1 cellular context compared by ENCODE assay signal in the genomic region with DNA sequence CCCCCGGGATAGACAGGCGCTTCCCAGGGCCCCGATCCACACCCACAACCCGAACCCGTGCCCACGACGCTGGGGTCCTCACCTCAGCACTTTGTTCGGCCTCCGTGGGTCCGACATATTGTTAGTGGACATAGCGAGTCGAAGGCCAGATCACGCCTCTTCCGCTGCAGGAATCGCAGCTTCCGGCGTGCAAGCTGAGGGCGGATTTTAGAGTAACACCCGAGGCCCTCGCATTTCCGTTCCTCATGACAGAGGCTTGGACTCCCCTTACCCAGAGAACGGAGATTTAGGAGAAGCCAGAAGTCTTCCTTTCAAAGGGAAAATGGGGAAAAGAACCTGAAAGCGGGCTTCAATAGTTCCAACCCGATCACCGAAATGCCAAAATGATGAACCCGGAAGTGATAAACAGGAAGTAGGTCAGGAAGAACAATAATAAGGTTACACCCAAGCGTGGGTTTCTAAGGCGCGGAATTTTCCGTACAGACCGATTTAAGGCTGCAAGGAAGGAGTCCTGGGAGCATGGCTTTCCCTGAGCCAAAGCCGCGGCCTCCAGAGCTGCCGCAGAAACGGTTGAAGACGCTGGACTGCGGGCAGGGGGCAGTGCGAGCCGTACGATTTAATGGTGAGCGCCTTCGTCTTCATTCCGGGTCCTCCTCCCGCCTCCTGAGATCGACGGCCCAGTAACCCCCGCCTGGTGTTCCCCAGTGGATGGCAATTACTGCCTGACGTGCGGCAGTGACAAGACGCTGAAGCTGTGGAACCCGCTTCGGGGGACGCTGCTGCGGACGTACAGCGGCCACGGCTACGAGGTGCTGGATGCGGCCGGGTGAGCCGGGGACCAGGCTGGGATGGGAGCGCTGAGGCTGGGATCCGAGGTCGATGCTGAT.
TF ChIP-seq lines count a peak whose summit lies in the region.

No MANE protein-coding gene starts in this region.

TF ChIP-seq in K562, 482 proteins besides CTCF, POLR2A, EP300 and RAD21 (continued from another document and continues in another):
- TF ChIP-seq, protein P1, sequence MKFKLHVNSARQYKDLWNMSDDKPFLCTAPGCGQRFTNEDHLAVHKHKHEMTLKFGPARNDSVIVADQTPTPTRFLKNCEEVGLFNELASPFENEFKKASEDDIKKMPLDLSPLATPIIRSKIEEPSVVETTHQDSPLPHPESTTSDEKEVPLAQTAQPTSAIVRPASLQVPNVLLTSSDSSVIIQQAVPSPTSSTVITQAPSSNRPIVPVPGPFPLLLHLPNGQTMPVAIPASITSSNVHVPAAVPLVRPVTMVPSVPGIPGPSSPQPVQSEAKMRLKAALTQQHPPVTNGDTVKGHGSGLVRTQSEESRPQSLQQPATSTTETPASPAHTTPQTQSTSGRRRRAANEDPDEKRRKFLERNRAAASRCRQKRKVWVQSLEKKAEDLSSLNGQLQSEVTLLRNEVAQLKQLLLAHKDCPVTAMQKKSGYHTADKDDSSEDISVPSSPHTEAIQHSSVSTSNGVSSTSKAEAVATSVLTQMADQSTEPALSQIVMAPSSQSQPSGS (CRISPR knock-in tag; IDR thresholded peaks at IDR 0.05) = no peak
- peak; percentile 85; the same call in 1 of the 2 replicates for TF ChIP-seq NR2F6 (CRISPR knock-in tag; IDR thresholded peaks at IDR 0.05)
- TF ChIP-seq ZNF224 (CRISPR knock-in tag; IDR thresholded peaks at IDR 0.05) = no peak
- no peak for TF ChIP-seq SAFB2 (IDR thresholded peaks at IDR 0.05; ENCODE audit: borderline replicate concordance, low read depth, low read length, severe bottlenecking)
- TF ChIP-seq KAT2B (IDR thresholded peaks at IDR 0.05; ENCODE audit: low read depth, low read length) = no peak
- peak; percentile 39 for TF ChIP-seq MXD1 (CRISPR knock-in tag; IDR thresholded peaks at IDR 0.05; ENCODE audit: borderline replicate concordance, poor library complexity, severe bottlenecking)
- TF ChIP-seq, protein P2, sequence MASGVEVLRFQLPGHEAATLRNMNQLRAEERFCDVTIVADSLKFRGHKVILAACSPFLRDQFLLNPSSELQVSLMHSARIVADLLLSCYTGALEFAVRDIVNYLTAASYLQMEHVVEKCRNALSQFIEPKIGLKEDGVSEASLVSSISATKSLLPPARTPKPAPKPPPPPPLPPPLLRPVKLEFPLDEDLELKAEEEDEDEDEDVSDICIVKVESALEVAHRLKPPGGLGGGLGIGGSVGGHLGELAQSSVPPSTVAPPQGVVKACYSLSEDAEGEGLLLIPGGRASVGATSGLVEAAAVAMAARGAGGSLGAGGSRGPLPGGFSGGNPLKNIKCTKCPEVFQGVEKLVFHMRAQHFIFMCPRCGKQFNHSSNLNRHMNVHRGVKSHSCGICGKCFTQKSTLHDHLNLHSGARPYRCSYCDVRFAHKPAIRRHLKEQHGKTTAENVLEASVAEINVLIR (CRISPR knock-in tag; IDR thresholded peaks at IDR 0.05) = peak; percentile 73
- TF ChIP-seq IRF1 (CRISPR knock-in tag; IDR thresholded peaks at IDR 0.05; ENCODE audit: borderline replicate concordance) = no peak
- TF ChIP-seq SMARCA4 (IDR thresholded peaks at IDR 0.05) = no peak
- TF ChIP-seq ERF (CRISPR knock-in tag; IDR thresholded peaks at IDR 0.05) = 0 out of 2 replicates have a peak, but pooled peaks have one; percentile 69
- TF ChIP-seq, protein P3, sequence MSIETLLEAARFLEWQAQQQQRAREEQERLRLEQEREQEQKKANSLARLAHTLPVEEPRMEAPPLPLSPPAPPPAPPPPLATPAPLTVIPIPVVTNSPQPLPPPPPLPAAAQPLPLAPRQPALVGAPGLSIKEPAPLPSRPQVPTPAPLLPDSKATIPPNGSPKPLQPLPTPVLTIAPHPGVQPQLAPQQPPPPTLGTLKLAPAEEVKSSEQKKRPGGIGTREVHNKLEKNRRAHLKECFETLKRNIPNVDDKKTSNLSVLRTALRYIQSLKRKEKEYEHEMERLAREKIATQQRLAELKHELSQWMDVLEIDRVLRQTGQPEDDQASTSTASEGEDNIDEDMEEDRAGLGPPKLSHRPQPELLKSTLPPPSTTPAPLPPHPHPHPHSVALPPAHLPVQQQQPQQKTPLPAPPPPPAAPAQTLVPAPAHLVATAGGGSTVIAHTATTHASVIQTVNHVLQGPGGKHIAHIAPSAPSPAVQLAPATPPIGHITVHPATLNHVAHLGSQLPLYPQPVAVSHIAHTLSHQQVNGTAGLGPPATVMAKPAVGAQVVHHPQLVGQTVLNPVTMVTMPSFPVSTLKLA (conservative IDR thresholded peaks at IDR 0.05) = peak; percentile 96 to 98
- peak; percentile 88; the same call in 1 of the 2 replicates for TF ChIP-seq MTA3 (IDR thresholded peaks at IDR 0.05; ENCODE audit: borderline replicate concordance)
- TF ChIP-seq SMARCC2 (IDR thresholded peaks at IDR 0.05; ENCODE audit: low read depth) = no peak
- TF ChIP-seq PPARD (CRISPR knock-in tag; IDR thresholded peaks at IDR 0.05) = no peak
- peak; percentile 81 for TF ChIP-seq SUPT5H (IDR thresholded peaks at IDR 0.05)
- peak; percentile 100 for TF ChIP-seq PHF20 (IDR thresholded peaks at IDR 0.05; ENCODE audit: partially characterized antibody)
- TF ChIP-seq, protein P4, sequence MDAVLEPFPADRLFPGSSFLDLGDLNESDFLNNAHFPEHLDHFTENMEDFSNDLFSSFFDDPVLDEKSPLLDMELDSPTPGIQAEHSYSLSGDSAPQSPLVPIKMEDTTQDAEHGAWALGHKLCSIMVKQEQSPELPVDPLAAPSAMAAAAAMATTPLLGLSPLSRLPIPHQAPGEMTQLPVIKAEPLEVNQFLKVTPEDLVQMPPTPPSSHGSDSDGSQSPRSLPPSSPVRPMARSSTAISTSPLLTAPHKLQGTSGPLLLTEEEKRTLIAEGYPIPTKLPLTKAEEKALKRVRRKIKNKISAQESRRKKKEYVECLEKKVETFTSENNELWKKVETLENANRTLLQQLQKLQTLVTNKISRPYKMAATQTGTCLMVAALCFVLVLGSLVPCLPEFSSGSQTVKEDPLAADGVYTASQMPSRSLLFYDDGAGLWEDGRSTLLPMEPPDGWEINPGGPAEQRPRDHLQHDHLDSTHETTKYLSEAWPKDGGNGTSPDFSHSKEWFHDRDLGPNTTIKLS (IDR thresholded peaks at IDR 0.05; ENCODE audit: borderline replicate concordance, low read depth) = 0 out of 2 replicates have a peak, but pooled peaks have one; percentile 39
- TF ChIP-seq KAT7 (CRISPR knock-in tag; IDR thresholded peaks at IDR 0.05; ENCODE audit: borderline replicate concordance) = peak; percentile 52; the same call in 1 of the 2 replicates
- no peak for TF ChIP-seq HNRNPUL1 (IDR thresholded peaks at IDR 0.05; ENCODE audit: low read length)
- TF ChIP-seq, protein P5, sequence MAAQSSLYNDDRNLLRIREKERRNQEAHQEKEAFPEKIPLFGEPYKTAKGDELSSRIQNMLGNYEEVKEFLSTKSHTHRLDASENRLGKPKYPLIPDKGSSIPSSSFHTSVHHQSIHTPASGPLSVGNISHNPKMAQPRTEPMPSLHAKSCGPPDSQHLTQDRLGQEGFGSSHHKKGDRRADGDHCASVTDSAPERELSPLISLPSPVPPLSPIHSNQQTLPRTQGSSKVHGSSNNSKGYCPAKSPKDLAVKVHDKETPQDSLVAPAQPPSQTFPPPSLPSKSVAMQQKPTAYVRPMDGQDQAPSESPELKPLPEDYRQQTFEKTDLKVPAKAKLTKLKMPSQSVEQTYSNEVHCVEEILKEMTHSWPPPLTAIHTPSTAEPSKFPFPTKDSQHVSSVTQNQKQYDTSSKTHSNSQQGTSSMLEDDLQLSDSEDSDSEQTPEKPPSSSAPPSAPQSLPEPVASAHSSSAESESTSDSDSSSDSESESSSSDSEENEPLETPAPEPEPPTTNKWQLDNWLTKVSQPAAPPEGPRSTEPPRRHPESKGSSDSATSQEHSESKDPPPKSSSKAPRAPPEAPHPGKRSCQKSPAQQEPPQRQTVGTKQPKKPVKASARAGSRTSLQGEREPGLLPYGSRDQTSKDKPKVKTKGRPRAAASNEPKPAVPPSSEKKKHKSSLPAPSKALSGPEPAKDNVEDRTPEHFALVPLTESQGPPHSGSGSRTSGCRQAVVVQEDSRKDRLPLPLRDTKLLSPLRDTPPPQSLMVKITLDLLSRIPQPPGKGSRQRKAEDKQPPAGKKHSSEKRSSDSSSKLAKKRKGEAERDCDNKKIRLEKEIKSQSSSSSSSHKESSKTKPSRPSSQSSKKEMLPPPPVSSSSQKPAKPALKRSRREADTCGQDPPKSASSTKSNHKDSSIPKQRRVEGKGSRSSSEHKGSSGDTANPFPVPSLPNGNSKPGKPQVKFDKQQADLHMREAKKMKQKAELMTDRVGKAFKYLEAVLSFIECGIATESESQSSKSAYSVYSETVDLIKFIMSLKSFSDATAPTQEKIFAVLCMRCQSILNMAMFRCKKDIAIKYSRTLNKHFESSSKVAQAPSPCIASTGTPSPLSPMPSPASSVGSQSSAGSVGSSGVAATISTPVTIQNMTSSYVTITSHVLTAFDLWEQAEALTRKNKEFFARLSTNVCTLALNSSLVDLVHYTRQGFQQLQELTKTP (IDR thresholded peaks at IDR 0.05; ENCODE audit: low read depth in 1 of 2, partially characterized antibody in 2 of 2) = peak; percentile 45 to 96
- TF ChIP-seq ELF4 (CRISPR knock-in tag; IDR thresholded peaks at IDR 0.05) = peak; percentile 97
- TF ChIP-seq NCOR1 (IDR thresholded peaks at IDR 0.05) = peak; percentile 19; the same call in 1 of the 2 replicates
- 0 out of 2 replicates have a peak, but pooled peaks have one; percentile 13 for TF ChIP-seq FOSL1 (tag; conservative IDR thresholded peaks at IDR 0.05)
- no peak for TF ChIP-seq POLR3G (IDR thresholded peaks at IDR 0.05; ENCODE audit: extremely low read depth, insufficient read length, insufficient replicate concordance)
- no peak for TF ChIP-seq STAT6 (CRISPR knock-in tag; IDR thresholded peaks at IDR 0.05)
- TF ChIP-seq, protein P6, sequence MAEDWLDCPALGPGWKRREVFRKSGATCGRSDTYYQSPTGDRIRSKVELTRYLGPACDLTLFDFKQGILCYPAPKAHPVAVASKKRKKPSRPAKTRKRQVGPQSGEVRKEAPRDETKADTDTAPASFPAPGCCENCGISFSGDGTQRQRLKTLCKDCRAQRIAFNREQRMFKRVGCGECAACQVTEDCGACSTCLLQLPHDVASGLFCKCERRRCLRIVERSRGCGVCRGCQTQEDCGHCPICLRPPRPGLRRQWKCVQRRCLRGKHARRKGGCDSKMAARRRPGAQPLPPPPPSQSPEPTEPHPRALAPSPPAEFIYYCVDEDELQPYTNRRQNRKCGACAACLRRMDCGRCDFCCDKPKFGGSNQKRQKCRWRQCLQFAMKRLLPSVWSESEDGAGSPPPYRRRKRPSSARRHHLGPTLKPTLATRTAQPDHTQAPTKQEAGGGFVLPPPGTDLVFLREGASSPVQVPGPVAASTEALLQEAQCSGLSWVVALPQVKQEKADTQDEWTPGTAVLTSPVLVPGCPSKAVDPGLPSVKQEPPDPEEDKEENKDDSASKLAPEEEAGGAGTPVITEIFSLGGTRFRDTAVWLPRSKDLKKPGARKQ (CRISPR knock-in tag; IDR thresholded peaks at IDR 0.05) = no peak
- TF ChIP-seq, protein P7, sequence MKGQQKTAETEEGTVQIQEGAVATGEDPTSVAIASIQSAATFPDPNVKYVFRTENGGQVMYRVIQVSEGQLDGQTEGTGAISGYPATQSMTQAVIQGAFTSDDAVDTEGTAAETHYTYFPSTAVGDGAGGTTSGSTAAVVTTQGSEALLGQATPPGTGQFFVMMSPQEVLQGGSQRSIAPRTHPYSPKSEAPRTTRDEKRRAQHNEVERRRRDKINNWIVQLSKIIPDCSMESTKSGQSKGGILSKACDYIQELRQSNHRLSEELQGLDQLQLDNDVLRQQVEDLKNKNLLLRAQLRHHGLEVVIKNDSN (CRISPR knock-in tag; IDR thresholded peaks at IDR 0.05) = no peak
- TF ChIP-seq CHCHD3 (CRISPR knock-in tag; IDR thresholded peaks at IDR 0.05) = no peak
- TF ChIP-seq MECOM (CRISPR knock-in tag; IDR thresholded peaks at IDR 0.05) = no peak
- peak; percentile 36; the same call in 1 of the 2 replicates for TF ChIP-seq NFIC (IDR thresholded peaks at IDR 0.05)
- TF ChIP-seq MEF2A (IDR thresholded peaks at IDR 0.05; ENCODE audit: control insufficient read depth, low read depth, low read length) = no peak
- no peak for TF ChIP-seq SMARCB1 (IDR thresholded peaks at IDR 0.05; ENCODE audit: insufficient read length, low read depth)
- TF ChIP-seq EHMT2 (IDR thresholded peaks at IDR 0.05) = no peak
- TF ChIP-seq PTRF (tag; IDR thresholded peaks at IDR 0.05) = no peak
- TF ChIP-seq ESRRB (CRISPR knock-in tag; IDR thresholded peaks at IDR 0.05; ENCODE audit: borderline replicate concordance) = no peak
- TF ChIP-seq ZFP36 (IDR thresholded peaks at IDR 0.05; ENCODE audit: low read depth, low read length, partially characterized antibody) = no peak
- TF ChIP-seq MAFK (IDR thresholded peaks at IDR 0.05; ENCODE audit: low read length) = peak; percentile 9; the same call in 1 of the 2 replicates
- no peak for TF ChIP-seq ZNF146 (CRISPR knock-in tag; IDR thresholded peaks at IDR 0.05; ENCODE audit: unreplicated experiment)
- TF ChIP-seq MED1 (CRISPR knock-in tag; IDR thresholded peaks at IDR 0.05; ENCODE audit: borderline replicate concordance) = no peak
- no peak for TF ChIP-seq ZNF24 (IDR thresholded peaks at IDR 0.05)
- peak; percentile 50 for TF ChIP-seq RB1 (IDR thresholded peaks at IDR 0.05; ENCODE audit: low read depth)
- TF ChIP-seq XRCC5 (IDR thresholded peaks at IDR 0.05; ENCODE audit: low read depth, low read length) = peak; percentile 96
